8 cellular contexts compared by ENCODE assay signal in genomic region chr17:21214777-21215541, GRCh38. TPM values are rescaled to one million over a fixed set of nuclear protein-coding genes. Genes with fewer than 3 reads are reported as not detected.
A peak's percentile ranks its signal among the peaks of the same experiment; 100 is the strongest.
DNase-seq lines count a peak whose midpoint lies in the region; ATAC-seq and TF ChIP-seq lines count a peak whose summit lies in the region.

No MANE protein-coding gene starts in this region.

- H3K79me2 ChIP-seq in trophoblast cell (ENCODE audit: control insufficient read depth, insufficient read depth, low read length, poor library complexity) = peaks cover 35% of the 10 kb centered on the region

- peak; percentile 1 for ATAC-seq in activated CD4-positive, alpha-beta T cell treated with anti-CD3 and anti-CD28 coated beads for 36 hours
- ATAC-seq in HG03060 (IDR thresholded peaks at IDR 0.05; ENCODE audit: low read depth, unreplicated experiment) (peak; percentile 8), WTC11 (no peak)

- H3K4me1 Mint-ChIP-seq in activated CD4-positive, alpha-beta T cell treated with anti-CD3 and anti-CD28 coated beads for 36 hours = peaks cover 68% of the 10 kb centered on the region
- peaks cover 39% of the 10 kb centered on the region for H3K4me1 Mint-ChIP-seq in WTC11

- TF ChIP-seq CTCF in WTC11 (IDR thresholded peaks at IDR 0.05) = no peak

- peak overlapping the region; percentile 81 for H2BK12ac ChIP-seq in trophoblast cell (ENCODE audit: low read length)

- peak overlapping the region; percentile 98 for H3K27ac ChIP-seq in trophoblast cell (ENCODE audit: low read depth, low read length)

- H3K27ac Mint-ChIP-seq in activated CD4-positive, alpha-beta T cell treated with anti-CD3 and anti-CD28 coated beads for 36 hours = peak overlapping the region; percentile 82
- H3K27ac Mint-ChIP-seq in WTC11 = peak overlapping the region; percentile 91

- H2AK5ac ChIP-seq in trophoblast cell (ENCODE audit: low read length) = peak overlapping the region; percentile 17

- peaks cover 21% of the 10 kb centered on the region for H3K36me3 Mint-ChIP-seq in activated CD4-positive, alpha-beta T cell treated with anti-CD3 and anti-CD28 coated beads for 36 hours (ENCODE audit: low read depth)
- peaks cover 6% of the 10 kb centered on the region for H3K36me3 Mint-ChIP-seq in WTC11

- intact Hi-C loops in activated CD4-positive, alpha-beta T cell treated with anti-CD3 and anti-CD28 coated beads for 36 hours (cut with DNase I, micrococcal nuclease) = loop anchor here (1.0 to 5.0 kb wide), 13 partner anchors 38 to 336 kb away; partner anchors contain the start of genes DHRS7B (in 2 of the 2), NATD1 (in 2 of the 2), MAP2K3 (in 1 of the 2) and USP22 (in 1 of the 2)

- H4K8ac ChIP-seq in trophoblast cell (ENCODE audit: low read depth, low read length) = peak overlapping the region; percentile 77

- H3K79me1 ChIP-seq in trophoblast cell (ENCODE audit: low read length) = peaks cover 18% of the 10 kb centered on the region

- POLR2A ChIA-PET in activated CD4-positive, alpha-beta T cell treated with anti-CD3 and anti-CD28 coated beads for 36 hours (lab: Charles Lee) = interaction anchor here (0.7 kb wide), 1 partner anchor 116 kb away, joined by 4 read pairs; no protein-coding TSS in a partner anchor
- POLR2A ChIA-PET in WTC11 (lab: Charles Lee) = interaction anchor here (2.0 kb wide), 1 partner anchor 172 kb away, joined by 6 read pairs; the partner anchor contains the start of gene USP22

- no peaks in the 10 kb centered on the region for H3K27me3 Mint-ChIP-seq in activated CD4-positive, alpha-beta T cell treated with anti-CD3 and anti-CD28 coated beads for 36 hours
- no peaks in the 10 kb centered on the region; the same call in 1 of the 2 replicates for H3K27me3 Mint-ChIP-seq in WTC11 (ENCODE audit: low read depth)

- H3K9ac ChIP-seq in trophoblast cell (ENCODE audit: low read length) = peak overlapping the region; percentile 55

- H3K4me1 ChIP-seq in trophoblast cell (ENCODE audit: control insufficient read depth in 1 of 2, insufficient read depth in 2 of 2, low read length in 2 of 2) = peaks cover 16 to 21% of the 10 kb centered on the region in 2 experiments

- H3K23ac ChIP-seq in trophoblast cell (ENCODE audit: low read length) = no peak overlapping the region

- H3K9me3 ChIP-seq in trophoblast cell (ENCODE audit: insufficient read depth, low read depth, low read length) = no peaks in the 10 kb centered on the region

- DNase-seq in activated CD4-positive, alpha-beta T cell treated with anti-CD3 and anti-CD28 coated beads for 36 hours = peak; percentile 15
- DNase-seq in activated CD4-positive, alpha-beta T cell treated with anti-CD3 and anti-CD28 coated beads for 1 hour = no peak
- DNase-seq in WTC11 (ENCODE audit: low spot score) (peak; percentile 54), germinal center (ENCODE audit: low spot score) (peak; percentile 30), trophoblast cell (peak in 1 of 2 donors; percentile 36), glomerular visceral epithelial cell (ENCODE audit: extremely low spot score) (no peak), Kasumi-1 (lab: John Stamatoyannopoulos, UW) (no peak)

- peak overlapping the region; percentile 77 for H3K4me2 ChIP-seq in trophoblast cell (ENCODE audit: low read length)

- peak overlapping the region; percentile 81 for H3K14ac ChIP-seq in trophoblast cell (ENCODE audit: low read length)

- no peaks in the 10 kb centered on the region for H3K27me3 ChIP-seq in trophoblast cell (ENCODE audit: insufficient read depth, low read length)

- peak overlapping the region; percentile 91 for H4K91ac ChIP-seq in trophoblast cell (ENCODE audit: low read depth, low read length)

- CTCF ChIA-PET in activated CD4-positive, alpha-beta T cell treated with anti-CD3 and anti-CD28 coated beads for 36 hours (lab: Charles Lee) = interaction anchor here (0.6 to 0.9 kb wide), 4 partner anchors 23 to 64 kb away, joined by 3 read pairs; no protein-coding TSS in a partner anchor
- CTCF ChIA-PET in WTC11 (lab: Charles Lee) = interaction anchor here (0.5 to 1.7 kb wide), 7 partner anchors 14 to 179 kb away, joined by 3 to 8 read pairs (median 4); no protein-coding TSS in a partner anchor

- H3K18ac ChIP-seq in trophoblast cell (ENCODE audit: low read length) = peak overlapping the region; percentile 26

- H4K12ac ChIP-seq in trophoblast cell (ENCODE audit: low read depth, low read length) = peak overlapping the region; percentile 23

- peak overlapping the region; percentile 69 for H2AFZ ChIP-seq in trophoblast cell (ENCODE audit: insufficient read depth, low read length, poor library complexity)

- H3K4me3 ChIP-seq in trophoblast cell (ENCODE audit: low read depth, low read length) = peak overlapping the region; percentile 80

- peak overlapping the region; percentile 94 for H2BK5ac ChIP-seq in trophoblast cell (ENCODE audit: low read depth, low read length, poor library complexity)

- WGBS in trophoblast cell (ENCODE audit: extremely low coverage, insufficient coverage, insufficient read length) = no CpG with 5 or more reads among the region's 23 CpGs

- peak overlapping the region; percentile 56 for H3K4ac ChIP-seq in trophoblast cell (ENCODE audit: low read depth, low read length)

- H3K36me3 ChIP-seq in trophoblast cell (ENCODE audit: control insufficient read depth in 1 of 2, insufficient read depth in 2 of 2, low read length in 2 of 2) = peaks cover 9 to 10% of the 10 kb centered on the region in 2 experiments

- H2BK120ac ChIP-seq in trophoblast cell (ENCODE audit: insufficient read depth, low read length, poor library complexity) = peak overlapping the region; percentile 36

- no peaks in the 10 kb centered on the region for H3K9me3 Mint-ChIP-seq in activated CD4-positive, alpha-beta T cell treated with anti-CD3 and anti-CD28 coated beads for 36 hours (ENCODE audit: low read depth)
- no peaks in the 10 kb centered on the region for H3K9me3 Mint-ChIP-seq in WTC11

- H3K4me3 Mint-ChIP-seq in activated CD4-positive, alpha-beta T cell treated with anti-CD3 and anti-CD28 coated beads for 36 hours = peak overlapping the region; percentile 82
- H3K4me3 Mint-ChIP-seq in WTC11 = peak overlapping the region; percentile 96

TF ChIP-seq in WTC11, 78 proteins besides CTCF, POLR2A, EP300 and RAD21:
- TF ChIP-seq JUN (CRISPR knock-in tag; IDR thresholded peaks at IDR 0.05) (peak; percentile 19; the same call in 1 of the 2 replicates), ZNF263 (CRISPR knock-in tag; IDR thresholded peaks at IDR 0.05; ENCODE audit: low read depth) (no peak)

RNA-seq across cellular contexts. Expression of gene TMEM11, which starts 1.0 kb away (rescaled TPM):
- 10 to 100 TPM; 28.9 to 40.4 TPM for total RNA-seq in activated CD4-positive, alpha-beta T cell treated with anti-CD3 and anti-CD28 coated beads for 36 hours
- 32.9 to 37.0 TPM (median 33.9 TPM) in 3 replicates for total RNA-seq in WTC11 (2021)
- polyA plus RNA-seq in trophoblast cell (2013) = 41.4 and 42.5 TPM in 2 replicates

RNA-seq across cellular contexts. Expression of gene NATD1, which starts 38.3 kb away (rescaled TPM):
- 1 to 10 TPM; 1.5 to 1.7 TPM for total RNA-seq in activated CD4-positive, alpha-beta T cell treated with anti-CD3 and anti-CD28 coated beads for 36 hours
- total RNA-seq in WTC11 (2021) = 10.1 to 11.2 TPM (median 11.1 TPM) in 3 replicates
- polyA plus RNA-seq in trophoblast cell (2013) = 30.2 and 32.0 TPM in 2 replicates

Comparison
In these comparisons a context has a peak if more than half of its experiments do, and no peak if none do; other contexts are left out.
1. DNase-seq: peak in activated CD4-positive, alpha-beta T cell treated with anti-CD3 and anti-CD28 coated beads for 36 hours (single experiment), WTC11 (single experiment) and germinal center (single experiment); none in activated CD4-positive, alpha-beta T cell treated with anti-CD3 and anti-CD28 coated beads for 1 hour (single experiment), glomerular visceral epithelial cell (single experiment) and Kasumi-1 (0 of 2).